32 cellular contexts compared by ENCODE assay signal in the genomic region with DNA sequence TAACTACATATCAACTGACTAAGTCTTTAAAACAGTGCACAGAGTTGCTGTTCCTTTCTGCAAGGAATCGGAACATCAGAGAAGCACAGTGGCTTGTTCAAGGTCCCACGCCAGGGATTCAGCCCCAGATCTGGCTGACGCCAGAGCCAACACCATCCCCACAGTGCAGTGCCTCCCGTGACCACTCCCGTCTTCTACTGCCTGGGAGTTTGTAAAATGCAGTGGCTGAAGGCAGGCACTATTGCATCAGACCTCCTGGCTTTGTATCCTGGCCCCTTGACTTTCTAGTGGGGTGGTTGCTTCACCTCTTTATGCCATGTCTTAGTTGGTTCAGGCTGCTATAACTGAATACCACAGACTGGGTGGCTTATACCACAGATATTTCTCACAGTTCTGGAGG.
DNase-seq lines count a peak whose midpoint lies in the region; ATAC-seq and TF ChIP-seq lines count a peak whose summit lies in the region.
"Had no signal": no experiment of that assay in that cellular context is flagged by ENCODE, and none has a peak within 500 bp of the region (broad histone marks: within the 10 kb centered on the region; RNA-seq: fewer than 3 reads in every experiment).

No MANE protein-coding gene starts in this region.

- H3K27me3 Mint-ChIP-seq in activated CD4-positive, alpha-beta T cell treated with anti-CD3 and anti-CD28 coated beads for 36 hours, result peaks cover 26% of the 10 kb centered on the region

- no peak overlapping the region for H3K27ac Mint-ChIP-seq in activated CD4-positive, alpha-beta T cell treated with anti-CD3 and anti-CD28 coated beads for 36 hours
- H3K27ac Mint-ChIP-seq: activated CD4-positive, alpha-beta memory T cell treated with anti-CD3 and anti-CD28 coated beads for 36 hours; activated naive CD4-positive, alpha-beta T cell treated with anti-CD3 and anti-CD28 coated beads, Interleukin-2, amount 50 U/mL, for 24 hours; activated T-helper 17 cell treated with anti-CD3 and anti-CD28 coated beads, Interleukin-2, amount 50 U/mL, for 72 hours; T-helper 17 cell had no signal

- TF ChIP-seq CTCF in AG09309 (IDR thresholded peaks at IDR 0.05; ENCODE audit: control insufficient read depth, insufficient read depth, low read depth, low read length, missing control alignments) (no peak), lower lobe of right lung (IDR thresholded peaks at IDR 0.05) (no peak)

- no peaks in the 10 kb centered on the region for H3K36me3 Mint-ChIP-seq in activated CD4-positive, alpha-beta T cell treated with anti-CD3 and anti-CD28 coated beads for 36 hours (ENCODE audit: low read depth)
- H3K36me3 Mint-ChIP-seq: activated CD4-positive, alpha-beta memory T cell treated with anti-CD3 and anti-CD28 coated beads for 36 hours; activated naive CD4-positive, alpha-beta T cell treated with anti-CD3 and anti-CD28 coated beads, Interleukin-2, amount 50 U/mL, for 24 hours; naive B cell had no signal

- H3K9me3 Mint-ChIP-seq in activated CD4-positive, alpha-beta T cell treated with anti-CD3 and anti-CD28 coated beads for 36 hours (ENCODE audit: low read depth), result no peaks in the 10 kb centered on the region
- H3K9me3 Mint-ChIP-seq: activated CD4-positive, alpha-beta memory T cell treated with anti-CD3 and anti-CD28 coated beads for 36 hours; activated naive CD4-positive, alpha-beta T cell treated with anti-CD3 and anti-CD28 coated beads, Interleukin-2, amount 50 U/mL, for 24 hours; activated T-helper 17 cell treated with anti-CD3 and anti-CD28 coated beads, Interleukin-2, amount 50 U/mL, for 72 hours had no signal

- H3K4me3 ChIP-seq in AG09309 (ENCODE audit: control insufficient read depth, low read depth, low read length) (no peak overlapping the region), MG63 (no peak overlapping the region), lower lobe of right lung (no peak overlapping the region)
- H3K4me3 ChIP-seq: A549, gastroesophageal sphincter, hepatocyte, psoas muscle, stomach, thyroid gland had no signal

- ATAC-seq in lower lobe of right lung, result peak; percentile 25 to 63
- no peak for ATAC-seq in activated CD4-positive, alpha-beta T cell treated with anti-CD3 and anti-CD28 coated beads for 36 hours
- ATAC-seq: A549; activated CD4-positive, CD25-positive, alpha-beta regulatory T cell treated with anti-CD3 and anti-CD28 coated beads, Interleukin-2, amount 50 U/mL, for 24 hours; activated T-helper 17 cell treated with anti-CD3 and anti-CD28 coated beads, Interleukin-2, amount 50 U/mL, for 72 hours; gastroesophageal sphincter; HCT116; psoas muscle; SK-N-SH treated with all-trans-retinoic acid at 6 μM for 48 hours; T-helper 17 cell had no signal

- H3K4me3 Mint-ChIP-seq in activated CD4-positive, alpha-beta T cell treated with anti-CD3 and anti-CD28 coated beads for 36 hours, result no peak overlapping the region
- H3K4me3 Mint-ChIP-seq: activated CD4-positive, alpha-beta memory T cell treated with anti-CD3 and anti-CD28 coated beads for 36 hours; activated naive CD4-positive, alpha-beta T cell treated with anti-CD3 and anti-CD28 coated beads, Interleukin-2, amount 50 U/mL, for 24 hours; activated T-helper 17 cell treated with anti-CD3 and anti-CD28 coated beads, Interleukin-2, amount 50 U/mL, for 72 hours; T-helper 17 cell had no signal

- H3K36me3 ChIP-seq in MG63 (no peaks in the 10 kb centered on the region), lower lobe of right lung (no peaks in the 10 kb centered on the region)
- H3K36me3 ChIP-seq: gastroesophageal sphincter, stomach, thyroid gland had no signal

- H3K27ac ChIP-seq in lower lobe of right lung, result no peak overlapping the region
- H3K27ac ChIP-seq: A549, gastroesophageal sphincter, hepatocyte, psoas muscle, stomach, thyroid gland had no signal

- POLR2A ChIA-PET in activated CD4-positive, alpha-beta T cell treated with anti-CD3 and anti-CD28 coated beads for 36 hours (lab: Charles Lee), result no interaction called here

- DNase-seq in AG09309 (ENCODE audit: low read depth), result peak; percentile 10
- peak; percentile 26 for DNase-seq in MG63
- DNase-seq in ecto neural progenitor cell (ENCODE audit: low spot score), result peak; percentile 21
- no peak for DNase-seq in lower lobe of right lung
- no peak for DNase-seq in stimulated activated CD4-positive, alpha-beta T cell treated with anti-CD3 and anti-CD28 coated beads, Interleukin-2, amount 100 ng/mL, for 24 hours
- no peak for DNase-seq in activated CD4-positive, alpha-beta T cell treated with anti-CD3 and anti-CD28 coated beads for 36 hours
- DNase-seq in GF-D8 (lab: John Stamatoyannopoulos, UW), result no peak
- no peak for DNase-seq in NCI-H1436 treated with DMSO at 0.1 percent for 48 hours (lab: John Stamatoyannopoulos, UW)
- DNase-seq: activated CD4-positive, alpha-beta memory T cell treated with anti-CD3 and anti-CD28 coated beads for 36 hours; DMS53; GDM1; Karpas-422; naive B cell; NCI-H1105 treated with DMSO at 0.1 percent for 48 hours; NCI-H2081 treated with DMSO at 0.1 percent for 48 hours; NCI-H748 treated with DMSO at 0.1 percent for 48 hours; nucleus accumbens; RPMI8226; small intestine; stimulated activated CD8-positive, alpha-beta memory T cell treated with anti-CD3 and anti-CD28 coated beads, Interleukin-4, amount 100 ng/mL, for 48 hours; stomach; T-helper 17 cell; thyroid gland had no signal

- no peaks in the 10 kb centered on the region for H3K4me1 ChIP-seq in lower lobe of right lung
- H3K4me1 ChIP-seq: A549, gastroesophageal sphincter, psoas muscle, stomach, thyroid gland had no signal

- intact Hi-C loops in lower lobe of right lung (cut with DNase I), result no loop called here
- intact Hi-C loops in activated CD4-positive, alpha-beta T cell treated with anti-CD3 and anti-CD28 coated beads for 36 hours (cut with DNase I, micrococcal nuclease), result no loop called here

- no peaks in the 10 kb centered on the region for H3K4me1 Mint-ChIP-seq in activated CD4-positive, alpha-beta T cell treated with anti-CD3 and anti-CD28 coated beads for 36 hours
- H3K4me1 Mint-ChIP-seq: activated naive CD4-positive, alpha-beta T cell treated with anti-CD3 and anti-CD28 coated beads, Interleukin-2, amount 50 U/mL, for 24 hours; activated T-helper 17 cell treated with anti-CD3 and anti-CD28 coated beads, Interleukin-2, amount 50 U/mL, for 72 hours; naive B cell; T-helper 17 cell had no signal

- CTCF ChIA-PET in activated CD4-positive, alpha-beta T cell treated with anti-CD3 and anti-CD28 coated beads for 36 hours (lab: Charles Lee), result no interaction called here

- no peaks in the 10 kb centered on the region for H3K9me3 ChIP-seq in MG63
- H3K9me3 ChIP-seq in lower lobe of right lung, result no peaks in the 10 kb centered on the region
- H3K9me3 ChIP-seq: A549, psoas muscle, stomach, thyroid gland had no signal

- H3K27me3 ChIP-seq in MG63 (no peaks in the 10 kb centered on the region), lower lobe of right lung (ENCODE audit: low read depth) (peaks cover 4% of the 10 kb centered on the region)
- H3K27me3 ChIP-seq: stomach, thyroid gland had no signal

Comparison
In these comparisons a context has a peak if more than half of its experiments do, and no peak if none do; other contexts are left out.
1. DNase-seq: peak in AG09309 (single experiment), MG63 (single experiment) and ecto neural progenitor cell (single experiment); none in lower lobe of right lung (single experiment), stimulated activated CD4-positive, alpha-beta T cell treated with anti-CD3 and anti-CD28 coated beads, Interleukin-2, amount 100 ng/mL, for 24 hours (0 of 2), activated CD4-positive, alpha-beta T cell treated with anti-CD3 and anti-CD28 coated beads for 36 hours (single experiment), GF-D8 (single experiment) and NCI-H1436 treated with DMSO at 0.1 percent for 48 hours (single experiment).